ENCODE assay signal across 1 cellular context in genomic region chr6:26223677-26224546, GRCh38.
TF ChIP-seq lines count a peak whose summit lies in the region.

No MANE protein-coding gene starts in this region.

TF ChIP-seq in GM12878, 131 proteins besides CTCF, POLR2A, EP300 and RAD21 (continued from another document and continues in another):
- TF ChIP-seq PRDM15 (CRISPR knock-in tag; IDR thresholded peaks at IDR 0.05) (no peak), ZNF622 (IDR thresholded peaks at IDR 0.05) (0 out of 2 replicates have a peak, but pooled peaks have one; percentile 5), PML (IDR thresholded peaks at IDR 0.05; ENCODE audit: low read length) (peak; percentile 55; the same call in 1 of the 2 replicates), STAT3 (IDR thresholded peaks at IDR 0.05; ENCODE audit: low read depth, low read length) (no peak; the same call in 1 of the 2 replicates), EED (IDR thresholded peaks at IDR 0.05; ENCODE audit: low read depth) (no peak), ZBTB40 (IDR thresholded peaks at IDR 0.05; ENCODE audit: borderline replicate concordance) (no peak; the same call in 1 of the 2 replicates), IRF4 (IDR thresholded peaks at IDR 0.05; ENCODE audit: low read depth, low read length) (no peak), DPF2 (IDR thresholded peaks at IDR 0.05) (no peak; the same call in 1 of the 2 replicates), SMAD5 (IDR thresholded peaks at IDR 0.05; ENCODE audit: low read depth) (no peak), CEBPZ (IDR thresholded peaks at IDR 0.05; ENCODE audit: low read depth, low read length) (no peak), PAX5 (IDR thresholded peaks at IDR 0.05; ENCODE audit: borderline replicate concordance, low read depth, low read length) (no peak), RELB (IDR thresholded peaks at IDR 0.05; ENCODE audit: low read depth) (peak; percentile 43), HCFC1 (IDR thresholded peaks at IDR 0.05; ENCODE audit: low read length) (no peak), JUND (IDR thresholded peaks at IDR 0.05; ENCODE audit: low read depth, low read length) (no peak), MTA3 (IDR thresholded peaks at IDR 0.05; ENCODE audit: borderline replicate concordance, low read length) (no peak; the same call in 1 of the 2 replicates), ZNF217 (IDR thresholded peaks at IDR 0.05) (no peak), LARP7 (IDR thresholded peaks at IDR 0.05) (no peak), WRNIP1 (IDR thresholded peaks at IDR 0.05; ENCODE audit: borderline replicate concordance, low read depth, low read length) (no peak), HSF1 (IDR thresholded peaks at IDR 0.05; ENCODE audit: low read depth, low read length) (no peak), POU2F2 (IDR thresholded peaks at IDR 0.05; ENCODE audit: borderline replicate concordance, low read depth, low read length) (no peak), SMC3 (IDR thresholded peaks at IDR 0.05; ENCODE audit: borderline replicate concordance, low read length) (no peak), MAX (IDR thresholded peaks at IDR 0.05; ENCODE audit: low read depth, low read length) (no peak), IKZF2 (IDR thresholded peaks at IDR 0.05) (peak; percentile 76 to 78), TCF7 (IDR thresholded peaks at IDR 0.05; ENCODE audit: borderline replicate concordance) (no peak; the same call in 1 of the 2 replicates), KDM1A (IDR thresholded peaks at IDR 0.05; ENCODE audit: borderline replicate concordance) (no peak), GATAD2B (conservative IDR thresholded peaks at IDR 0.05; ENCODE audit: low read depth) (no peak), ZNF24 (IDR thresholded peaks at IDR 0.05) (no peak), SREBF1 (IDR thresholded peaks at IDR 0.05; ENCODE audit: low read length) (no peak), RB1 (IDR thresholded peaks at IDR 0.05; ENCODE audit: borderline replicate concordance) (no peak), MXI1 (IDR thresholded peaks at IDR 0.05; ENCODE audit: low read depth, low read length) (no peak), E2F4 (IDR thresholded peaks at IDR 0.05; ENCODE audit: low read depth, low read length) (no peak), ATF3 (IDR thresholded peaks at IDR 0.05; ENCODE audit: borderline replicate concordance, extremely low read depth, low read depth, low read length) (no peak), ZBTB33 (IDR thresholded peaks at IDR 0.05) (no peak), JUNB (IDR thresholded peaks at IDR 0.05) (no peak), CBFB (IDR thresholded peaks at IDR 0.05; ENCODE audit: low read depth) (no peak), KLF5 (IDR thresholded peaks at IDR 0.05; ENCODE audit: partially characterized antibody) (no peak), MEF2A (IDR thresholded peaks at IDR 0.05; ENCODE audit: insufficient read depth, low read depth, low read length) (0 out of 2 replicates have a peak, but pooled peaks have one; percentile 21), E2F8 (IDR thresholded peaks at IDR 0.05; ENCODE audit: low read depth, partially characterized antibody) (no peak), CREB1 (IDR thresholded peaks at IDR 0.05; ENCODE audit: low read depth) (no peak), MEF2B (IDR thresholded peaks at IDR 0.05; ENCODE audit: partially characterized antibody, poor library complexity, severe bottlenecking) (no peak), POLR2AphosphoS5 (IDR thresholded peaks at IDR 0.05; ENCODE audit: low read length) (peak; percentile 66), HDAC2 (IDR thresholded peaks at IDR 0.05) (no peak)
